Comparison of ENCODE assay signal across 19 cellular contexts in the genomic region with DNA sequence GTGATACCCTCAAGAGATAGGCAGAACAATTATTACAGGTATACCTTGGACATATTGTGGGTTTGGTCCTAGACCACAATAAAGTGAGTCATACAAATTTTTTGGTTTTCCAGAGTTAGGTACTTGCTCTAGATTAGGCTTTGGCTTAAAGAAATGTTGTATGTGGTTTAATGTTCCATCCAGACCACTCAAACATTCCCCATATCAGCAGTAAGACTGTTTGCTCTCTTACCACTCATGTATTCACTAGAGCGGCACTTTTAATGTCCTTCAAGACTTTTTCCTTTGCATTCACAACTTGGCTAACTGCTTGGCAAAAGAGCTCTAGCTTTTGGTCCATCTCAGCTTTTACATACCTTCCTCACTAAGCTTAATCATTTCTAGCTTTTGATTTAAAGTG.
A peak's percentile ranks its signal among the peaks of the same experiment; 100 is the strongest.
DNase-seq lines count a peak whose midpoint lies in the region; ATAC-seq and TF ChIP-seq lines count a peak whose summit lies in the region.
"Had no signal": no experiment of that assay in that cellular context is flagged by ENCODE, and none has a peak within 500 bp of the region (broad histone marks: within the 10 kb centered on the region; RNA-seq: fewer than 3 reads in every experiment).

No MANE protein-coding gene starts in this region.

- no peaks in the 10 kb centered on the region for H3K9me3 ChIP-seq in left lung
- H3K9me3 ChIP-seq in OCI-LY7 (ENCODE audit: low read length), result no peaks in the 10 kb centered on the region
- no peaks in the 10 kb centered on the region for H3K9me3 ChIP-seq in stomach
- H3K9me3 ChIP-seq: A549, BLaER1 had no signal

- no peak for TF ChIP-seq POLR2A in stomach (IDR thresholded peaks at IDR 0.05)

- no TSS peak for BruUV-seq in OCI-LY7 (replicated peaks; lab: Mats Ljungman, UMichigan)

- H3K36me3 ChIP-seq in left lung (no peaks in the 10 kb centered on the region), OCI-LY7 (ENCODE audit: insufficient read depth, low read length) (no peaks in the 10 kb centered on the region), stomach (no peaks in the 10 kb centered on the region)
- H3K36me3 ChIP-seq: BLaER1 had no signal

- no peak overlapping the region for H2AFZ ChIP-seq in OCI-LY7 (ENCODE audit: low read length)
- H2AFZ ChIP-seq: GM23338 had no signal

- H4K20me1 ChIP-seq in OCI-LY7 (ENCODE audit: insufficient read depth, low read length), result no peaks in the 10 kb centered on the region
- H4K20me1 ChIP-seq: BLaER1 had no signal

- intact Hi-C loops in left lung (cut with DNase I) (no loop called here), OCI-LY7 (cut with micrococcal nuclease; ENCODE audit: unreplicated experiment) (no loop called here), stomach (cut with DNase I; ENCODE audit: low total_unique reads) (no loop called here)

- no peaks in the 10 kb centered on the region for H3K79me2 ChIP-seq in OCI-LY7 (ENCODE audit: insufficient read depth, low read depth, low read length)

- CTCF ChIA-PET in OCI-LY7 (lab: Charles Lee; ENCODE audit: unreplicated experiment), result no interaction called here

- H3K27me3 ChIP-seq in left lung (no peaks in the 10 kb centered on the region), stomach (no peaks in the 10 kb centered on the region)
- H3K27me3 ChIP-seq: BLaER1 had no signal

- H3K27ac ChIP-seq in left lung, result no peak overlapping the region
- no peak overlapping the region for H3K27ac ChIP-seq in OCI-LY7 (ENCODE audit: low read depth, low read length, poor library complexity, severe bottlenecking)
- H3K27ac ChIP-seq in stomach, result no peak overlapping the region
- H3K27ac ChIP-seq: 22Rv1, A549, BLaER1, HL-60 had no signal

- TF ChIP-seq CTCF in left lung (IDR thresholded peaks at IDR 0.05), result no peak
- no peak for TF ChIP-seq CTCF in OCI-LY7 (conservative IDR thresholded peaks at IDR 0.05; ENCODE audit: low read length)
- TF ChIP-seq CTCF in stomach (IDR thresholded peaks at IDR 0.05), result no peak

- no peaks in the 10 kb centered on the region for H3K9me2 ChIP-seq in OCI-LY7 (ENCODE audit: insufficient read depth, low read length)

- POLR2A ChIA-PET in OCI-LY7 (lab: Charles Lee), result interaction anchor here (0.8 kb wide), 2 partner anchors 9 to 227 kb away, joined by 3 read pairs; no protein-coding TSS in a partner anchor

- no peaks in the 10 kb centered on the region for H3K4me1 ChIP-seq in left lung
- no peaks in the 10 kb centered on the region for H3K4me1 ChIP-seq in OCI-LY7 (ENCODE audit: insufficient read depth, low read length, poor library complexity, severe bottlenecking)
- no peaks in the 10 kb centered on the region for H3K4me1 ChIP-seq in stomach
- H3K4me1 ChIP-seq: A549, BLaER1 had no signal

- ATAC-seq in left lung, result peak; percentile 94
- ATAC-seq: A549, GM12878, GM23338 had no signal

- TF ChIP-seq EP300 in stomach (IDR thresholded peaks at IDR 0.05), result no peak

- DNase-seq in ACHN (peak; percentile 21), SW480 (ENCODE audit: low spot score) (peak; percentile 8), left lung (no peak), renal cortical epithelial cell (ENCODE audit: low read depth) (peak; percentile 17), OCI-LY7 (ENCODE audit: low spot score) (no peak), NCI-H2081 (lab: John Stamatoyannopoulos, UW) (no peak), stomach (no peak), NCI-H510A (lab: John Stamatoyannopoulos, UW) (no peak)
- DNase-seq: CD4-positive, alpha-beta memory T cell; DMS153; DND-41; EL; HCEC 1CT had no signal

- in situ Hi-C loops in ACHN (cut with HindIII; ENCODE audit: low pct_ligation_motif_present, low pct_unique_long_range_greater_than_20kb, low sequenced_read_pairs), result no loop called here

- H3K4me3 ChIP-seq in left lung, result no peak overlapping the region
- H3K4me3 ChIP-seq in OCI-LY7 (ENCODE audit: low read depth, low read length, poor library complexity, severe bottlenecking), result no peak overlapping the region
- H3K4me3 ChIP-seq in stomach, result no peak overlapping the region
- H3K4me3 ChIP-seq: A549, BLaER1, GM12878, GM23338 had no signal

- no peak overlapping the region for H3K4me2 ChIP-seq in OCI-LY7 (ENCODE audit: low read length)
- H3K4me2 ChIP-seq: A549, BLaER1, GM23338 had no signal

- 39 to 76% (median 71%) methylated on average over 1 of the region's 1 CpG for WGBS in stomach, 5 donors

Comparison
In these comparisons a context has a peak if more than half of its experiments do, and no peak if none do; other contexts are left out.
1. DNase-seq: peak in ACHN (single experiment), SW480 (single experiment) and renal cortical epithelial cell (single experiment); none in left lung (0 of 2), OCI-LY7 (single experiment), NCI-H2081 (0 of 2), stomach (single experiment) and NCI-H510A (single experiment).